In the genomic region with DNA sequence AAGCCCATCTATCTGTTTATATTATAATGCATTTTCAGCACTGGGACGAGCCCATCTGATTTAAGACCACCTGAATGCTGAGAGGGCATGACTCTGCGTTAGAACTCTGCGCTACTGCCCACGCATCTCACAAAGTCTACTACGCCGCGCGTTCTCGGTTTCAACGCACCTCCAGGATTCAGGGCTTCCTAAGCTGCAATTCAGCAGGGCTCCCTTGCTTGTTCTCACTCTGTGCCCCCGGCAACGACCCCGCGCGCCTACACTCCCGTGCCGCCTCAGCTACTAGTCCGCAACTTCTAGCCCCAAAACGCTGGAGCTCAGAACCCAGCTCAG, we compare ENCODE assay signal across 8 cellular contexts.
DNase-seq lines count a peak whose midpoint lies in the region; TF ChIP-seq lines count a peak whose summit lies in the region.

No MANE protein-coding gene starts in this region.

- H3K9me3 ChIP-seq in mucosa of stomach (ENCODE audit: control insufficient read depth, low read length): no peaks in the 10 kb centered on the region

- DNase-seq in DMS79 treated with DMSO at 0.1 percent for 48 hours (lab: John Stamatoyannopoulos, UW) (peak; percentile 64), DMS79 (lab: John Stamatoyannopoulos, UW) (no peak), HL-60 (ENCODE audit: low read depth in 1 of 2, low spot score in 1 of 2) (no peak), cardiac fibroblast (ENCODE audit: low read depth in 2 of 2) (no peak), RPMI8226 (no peak), iPS-NIHi7 (ENCODE audit: extremely low spot score) (no peak)
- no peak for DNase-seq in stimulated activated naive CD4-positive, alpha-beta T cell treated with Interleukin-2 at 50 U/mL for 16 hours (lab: John Stamatoyannopoulos, UW)

- H3K36me3 ChIP-seq in mucosa of stomach (ENCODE audit: control insufficient read depth, insufficient read depth, low read length): no peaks in the 10 kb centered on the region

- peak overlapping the region; percentile 70 for H3K9ac ChIP-seq in mucosa of stomach (ENCODE audit: low read length)

- H3K27me3 ChIP-seq in HL-60 (ENCODE audit: insufficient read depth, poor library complexity, severe bottlenecking): peaks cover 28% of the 10 kb centered on the region
- H3K27me3 ChIP-seq in mucosa of stomach (ENCODE audit: control insufficient read depth, insufficient read depth, low read length): peaks cover 7% of the 10 kb centered on the region

- H3K27ac ChIP-seq in HL-60 (replicated peaks): no peak overlapping the region

- H3K4me3 ChIP-seq in HL-60 (replicated peaks; ENCODE audit: insufficient read depth, low read length) (peak overlapping the region; percentile 47), cardiac fibroblast (replicated peaks in 1 of 2; ENCODE audit: low read depth in 2 of 2, low read length in 2 of 2) (peak overlapping the region; percentile 83 to 87), mucosa of stomach (ENCODE audit: low read length) (peak overlapping the region; percentile 60)

- TF ChIP-seq CTCF in HL-60 (IDR thresholded peaks at IDR 0.05; ENCODE audit: insufficient read depth, low read length): no peak
- TF ChIP-seq CTCF in cardiac fibroblast (IDR thresholded peaks at IDR 0.05; ENCODE audit: low read depth, low read length): no peak

- peaks cover 5% of the 10 kb centered on the region for H3K4me1 ChIP-seq in mucosa of stomach (ENCODE audit: control insufficient read depth, insufficient read depth, low read length)
